In the genomic region with DNA sequence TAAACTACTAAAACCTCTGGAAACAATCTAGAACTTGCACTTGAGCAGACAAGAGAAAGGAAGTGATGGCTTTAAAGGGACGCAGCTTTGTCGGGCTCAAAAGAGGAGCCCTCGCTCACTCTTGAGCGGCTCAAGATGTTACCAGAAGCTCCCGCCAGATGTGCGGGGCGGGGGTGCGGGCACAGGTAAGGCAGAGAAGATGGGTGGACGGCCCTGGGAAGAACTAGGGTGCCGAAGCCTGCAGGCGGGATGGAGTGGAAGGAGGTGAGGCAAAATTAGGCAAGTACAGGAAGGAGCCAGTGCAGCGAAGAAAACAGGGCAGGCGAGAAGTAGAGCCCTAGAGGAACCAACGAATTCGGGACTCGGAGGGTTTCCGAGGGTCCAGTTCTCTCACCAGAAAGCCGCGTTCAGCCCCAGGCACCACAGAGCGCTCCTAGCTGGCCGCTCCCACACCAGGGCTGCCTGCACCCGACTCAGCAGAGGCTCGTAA, we compare ENCODE assay signal across 8 cellular contexts. TPM values are rescaled to one million over a fixed set of nuclear protein-coding genes. Genes with fewer than 3 reads are reported as not detected.
A peak's percentile ranks its signal among the peaks of the same experiment; 100 is the strongest.
DNase-seq lines count a peak whose midpoint lies in the region; ATAC-seq and TF ChIP-seq lines count a peak whose summit lies in the region.

No MANE protein-coding gene starts in this region.

- H3K9ac ChIP-seq in rectal smooth muscle tissue (ENCODE audit: low read length) = peak overlapping the region; percentile 92

- H3K27me3 ChIP-seq in A673 (replicated peaks; ENCODE audit: insufficient read depth, low read depth, low read length, poor library complexity) (no peaks in the 10 kb centered on the region), rectal smooth muscle tissue (ENCODE audit: control insufficient read depth, insufficient read depth, low read length) (no peaks in the 10 kb centered on the region)

- H3K27ac ChIP-seq in A673 (ENCODE audit: low read depth, low read length, poor library complexity, severe bottlenecking) (peak overlapping the region; percentile 84), rectal smooth muscle tissue (ENCODE audit: low read depth, low read length) (peak overlapping the region; percentile 91)

- TF ChIP-seq CTCF in A673 (conservative IDR thresholded peaks at IDR 0.05; ENCODE audit: low read depth, low read length) = no peak

- peak overlapping the region; percentile 82 for H3K4me3 ChIP-seq in A673 (ENCODE audit: low read depth, low read length, poor library complexity, severe bottlenecking)
- peak overlapping the region; percentile 100 for H3K4me3 ChIP-seq in rectal smooth muscle tissue (ENCODE audit: low read length)

- H3K4me1 ChIP-seq in A673 (ENCODE audit: insufficient read depth, low read length, poor library complexity, severe bottlenecking) (no peaks in the 10 kb centered on the region), rectal smooth muscle tissue (ENCODE audit: control insufficient read depth, insufficient read depth, low read length) (peaks cover 14% of the 10 kb centered on the region)

- POLR2A ChIA-PET in A673 (lab: Charles Lee; ENCODE audit: low non-redundant PET) = no interaction called here

- H3K36me3 ChIP-seq in A673 (ENCODE audit: insufficient read depth, low read length, poor library complexity, severe bottlenecking) (no peaks in the 10 kb centered on the region), rectal smooth muscle tissue (ENCODE audit: control insufficient read depth, insufficient read depth, low read length) (peaks cover 4% of the 10 kb centered on the region)

- intact Hi-C loops in A673 (cut with micrococcal nuclease; ENCODE audit: unreplicated experiment) = loop anchor here (2.0 kb wide), 1 partner anchor 68 kb away; the partner anchor contains the start of gene PLEKHH3

- H3K9me3 ChIP-seq in A673 (ENCODE audit: low read depth, low read length, poor library complexity, severe bottlenecking) = no peaks in the 10 kb centered on the region

- CTCF ChIA-PET in A673 (lab: Charles Lee) = no interaction called here

- peak; percentile 33 for ATAC-seq in GM19025 (IDR thresholded peaks at IDR 0.05; ENCODE audit: low read depth, unreplicated experiment)
- peak; percentile 38 for ATAC-seq in HG03432 (IDR thresholded peaks at IDR 0.05; ENCODE audit: unreplicated experiment)

- BruUV-seq in A673 (replicated peaks; lab: Mats Ljungman, UMichigan) = no TSS peak

- DNase-seq in A673 (ENCODE audit: low spot score) = no peak
- DNase-seq in activated CD4-positive, alpha-beta T cell treated with anti-CD3 and anti-CD28 coated beads, Interleukin-2, amount 50 U/mL, for 1 hour = peak; percentile 18
- DNase-seq in germinal center (ENCODE audit: low spot score) = peak; percentile 23
- DNase-seq in NCI-H2196 (lab: John Stamatoyannopoulos, UW; ENCODE audit: unreplicated experiment) = no peak
- no peak for DNase-seq in activated effector memory CD4-positive, alpha-beta T cell treated with Interleukin-2 at 50 U/mL for 16 hours

RNA-seq across cellular contexts. Expression of gene RETREG3, which starts 0.4 kb away (rescaled TPM):
- total RNA-seq in A673 (2021) = 23.2 and 30.0 TPM in 2 replicates

RNA-seq across cellular contexts. Expression of gene TUBG1, which starts 0.7 kb away (rescaled TPM):
- total RNA-seq in A673 (2021) = 85.8 and 87.4 TPM in 2 replicates

RNA-seq across cellular contexts. Expression of gene PSMC3IP, which starts 31.2 kb away (rescaled TPM):
- total RNA-seq in A673 (2021) = 30.9 and 31.9 TPM in 2 replicates

RNA-seq across cellular contexts. Expression of gene MLX, which starts 41.8 kb away (rescaled TPM):
- 32.8 and 33.7 TPM in 2 replicates for total RNA-seq in A673 (2021)

RNA-seq across cellular contexts. Expression of gene COASY, which starts 46.8 kb away (rescaled TPM):
- 71.5 and 78.2 TPM in 2 replicates for total RNA-seq in A673 (2021)

Comparison
In these comparisons a context has a peak if more than half of its experiments do, and no peak if none do; other contexts are left out.
1. DNase-seq: peak in activated CD4-positive, alpha-beta T cell treated with anti-CD3 and anti-CD28 coated beads, Interleukin-2, amount 50 U/mL, for 1 hour (single experiment) and germinal center (single experiment); none in A673 (single experiment), NCI-H2196 (single experiment) and activated effector memory CD4-positive, alpha-beta T cell treated with Interleukin-2 at 50 U/mL for 16 hours (single experiment).